Comparison of ENCODE assay signal across 16 cellular contexts in the genomic region with DNA sequence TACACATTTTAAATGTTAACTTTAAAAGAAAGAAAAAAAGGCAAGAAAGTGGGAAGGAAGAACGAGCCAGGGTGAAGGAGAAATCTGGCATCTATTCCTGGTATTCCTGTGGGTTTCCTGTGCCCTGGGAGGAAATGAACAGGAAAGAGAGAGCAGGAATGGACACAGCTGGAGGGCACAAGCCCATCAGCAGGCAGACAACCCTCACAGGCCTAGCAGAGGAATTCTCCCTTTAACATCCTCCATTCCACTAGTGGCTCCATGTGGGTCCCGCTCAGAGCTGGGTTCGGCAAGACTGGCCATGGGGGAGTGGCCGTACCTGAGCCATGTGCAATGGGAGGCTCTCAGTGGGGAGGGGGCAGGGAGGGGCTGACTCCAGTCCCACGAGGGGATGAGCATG. TPM values are rescaled to one million over a fixed set of nuclear protein-coding genes. Genes with fewer than 3 reads are reported as not detected.
DNase-seq lines count a peak whose midpoint lies in the region; ATAC-seq and TF ChIP-seq lines count a peak whose summit lies in the region.
"Had no signal": no experiment of that assay in that cellular context is flagged by ENCODE, and none has a peak within 500 bp of the region (broad histone marks: within the 10 kb centered on the region; RNA-seq: fewer than 3 reads in every experiment).

No MANE protein-coding gene starts in this region.

- H3K9me3 ChIP-seq in mammary epithelial cell (replicated peaks; ENCODE audit: insufficient read depth, low read length) (no peaks in the 10 kb centered on the region), mucosa of rectum (ENCODE audit: control insufficient read depth in 2 of 2, low read length in 2 of 2) (no peaks in the 10 kb centered on the region), tibial artery (no peaks in the 10 kb centered on the region), Karpas-422 (ENCODE audit: low read length) (no peaks in the 10 kb centered on the region)
- H3K9me3 ChIP-seq: prostate gland had no signal

- no TSS peak for BruUV-seq in MCF 10A (replicated peaks; lab: Mats Ljungman, UMichigan)
- BruUV-seq in mammary epithelial cell (replicated peaks; lab: Mats Ljungman, UMichigan): no TSS peak

- H3K79me2 ChIP-seq in mammary epithelial cell (ENCODE audit: insufficient read depth, low read length) (no peaks in the 10 kb centered on the region), Karpas-422 (ENCODE audit: low read length) (no peaks in the 10 kb centered on the region)

- no peaks in the 10 kb centered on the region for H4K20me1 ChIP-seq in mammary epithelial cell (ENCODE audit: insufficient read depth, low read length)
- H4K20me1 ChIP-seq in Karpas-422 (ENCODE audit: insufficient read depth, low read depth, low read length): no peaks in the 10 kb centered on the region

- no peaks in the 10 kb centered on the region for H3K9me3 Mint-ChIP-seq in MCF 10A (ENCODE audit: unreplicated experiment)
- no peaks in the 10 kb centered on the region for H3K9me3 Mint-ChIP-seq in central memory CD8-positive, alpha-beta T cell

- intact Hi-C loops in MCF 10A (cut with micrococcal nuclease): loop anchor here (5.0 kb wide), 1 partner anchor 42 kb away; no protein-coding TSS in a partner anchor
- intact Hi-C loops in mammary epithelial cell (cut with micrococcal nuclease): no loop called here
- intact Hi-C loops in tibial artery (cut with DNase I; ENCODE audit: low total_unique reads): no loop called here

- peaks cover 36% of the 10 kb centered on the region for H3K4me1 Mint-ChIP-seq in MCF 10A (ENCODE audit: insufficient read depth, unreplicated experiment)
- H3K4me1 Mint-ChIP-seq in central memory CD8-positive, alpha-beta T cell: peaks cover 89% of the 10 kb centered on the region

- POLR2A ChIA-PET in MCF 10A (lab: Yijun Ruan, JAX): interaction anchor here (0.6 kb wide), 1 partner anchor 21 kb away, joined by 4 read pairs; no protein-coding TSS in a partner anchor

- no peak for ATAC-seq in central memory CD8-positive, alpha-beta T cell (replicated peaks; ENCODE audit: extremely low read depth, poor library complexity, severe bottlenecking)

- no peaks in the 10 kb centered on the region for H3K27me3 Mint-ChIP-seq in MCF 10A (ENCODE audit: insufficient read depth, unreplicated experiment)
- H3K27me3 Mint-ChIP-seq in central memory CD8-positive, alpha-beta T cell: no peaks in the 10 kb centered on the region

- WGBS in mammary epithelial cell (ENCODE audit: low coverage, missing lambda C conversion rate): 100% methylated on average over 3 of the region's 5 CpGs

- peak overlapping the region; percentile 63 for H3K27ac Mint-ChIP-seq in MCF 10A (ENCODE audit: low read depth, unreplicated experiment)
- H3K27ac Mint-ChIP-seq in central memory CD8-positive, alpha-beta T cell (ENCODE audit: low read depth): peak overlapping the region; percentile 90

- H3K4me3 Mint-ChIP-seq in MCF 10A (ENCODE audit: unreplicated experiment): no peak overlapping the region
- H3K4me3 Mint-ChIP-seq in central memory CD8-positive, alpha-beta T cell: no peak overlapping the region

- CTCF ChIA-PET in MCF 10A (lab: Yijun Ruan, JAX): no interaction called here
- CTCF ChIA-PET in mammary epithelial cell (lab: Charles Lee; ENCODE audit: low non-redundant PET): no interaction called here

- peaks cover 62% of the 10 kb centered on the region for H3K4me1 ChIP-seq in mammary epithelial cell (ENCODE audit: insufficient read depth, low read length)
- H3K4me1 ChIP-seq in mucosa of rectum (ENCODE audit: control insufficient read depth in 2 of 2, insufficient read depth in 2 of 2, low read length in 2 of 2): peaks cover 58 to 66% of the 10 kb centered on the region in 2 donors
- H3K4me1 ChIP-seq in tibial artery: peaks cover 0 to 65% (median 47%) of the 10 kb centered on the region in 4 donors
- H3K4me1 ChIP-seq in Karpas-422 (ENCODE audit: low read length): peaks cover 21% of the 10 kb centered on the region

- dilution Hi-C loops in mammary epithelial cell (cut with HindIII; ENCODE audit: low sequenced_read_pairs): no loop called here

- H3K36me3 ChIP-seq in mammary epithelial cell (ENCODE audit: insufficient read depth, low read length) (no peaks in the 10 kb centered on the region), mucosa of rectum (ENCODE audit: control insufficient read depth in 2 of 2, insufficient read depth in 2 of 2, low read length in 2 of 2) (no peaks in the 10 kb centered on the region), tibial artery (peaks cover 4 to 39% (median 8%) of the 10 kb centered on the region in 3 donors), Karpas-422 (ENCODE audit: insufficient read depth, low read length) (no peaks in the 10 kb centered on the region)
- H3K36me3 ChIP-seq: prostate gland had no signal

- no peak overlapping the region for H2AFZ ChIP-seq in mammary epithelial cell (ENCODE audit: low read depth, low read length)
- H2AFZ ChIP-seq in Karpas-422 (ENCODE audit: low read length): no peak overlapping the region

- H3K36me3 Mint-ChIP-seq in MCF 10A (ENCODE audit: insufficient read depth, unreplicated experiment): peaks cover 22% of the 10 kb centered on the region
- H3K36me3 Mint-ChIP-seq in central memory CD8-positive, alpha-beta T cell (ENCODE audit: insufficient read depth): peaks cover 16% of the 10 kb centered on the region

- H3K9ac ChIP-seq in mammary epithelial cell (ENCODE audit: insufficient read depth, low read length) (no peak overlapping the region), mucosa of rectum (ENCODE audit: low read depth in 1 of 2, low read length in 2 of 2) (peak overlapping the region in 1 of 2 donors; percentile 2), Karpas-422 (ENCODE audit: low read length) (no peak overlapping the region)

- no peak overlapping the region for H3K4me2 ChIP-seq in mammary epithelial cell (ENCODE audit: insufficient read depth, low read depth, low read length)
- H3K4me2 ChIP-seq in Karpas-422 (ENCODE audit: low read depth, low read length, poor library complexity, severe bottlenecking): no peak overlapping the region

- H3K4me3 ChIP-seq in mammary epithelial cell (replicated peaks in 1 of 3; ENCODE audit: insufficient read depth in 1 of 3, low read depth in 2 of 3, low read length in 3 of 3) (no peak overlapping the region), mucosa of rectum (ENCODE audit: low read length in 2 of 2) (no peak overlapping the region), tibial artery (no peak overlapping the region), Karpas-422 (ENCODE audit: low read length) (no peak overlapping the region)
- H3K4me3 ChIP-seq: prostate gland had no signal

- TF ChIP-seq CTCF in MCF 10A (IDR thresholded peaks at IDR 0.05; ENCODE audit: unreplicated experiment) (no peak), mammary epithelial cell (conservative IDR thresholded peaks at IDR 0.05 in 1 of 2, IDR thresholded peaks at IDR 0.05 in 1 of 2; ENCODE audit: extremely low read depth in 1 of 2, insufficient read depth in 1 of 2, low read depth in 1 of 2, low read length in 2 of 2) (no peak), tibial artery (IDR thresholded peaks at IDR 0.05) (no peak)

- H3K27me3 ChIP-seq in mammary epithelial cell (ENCODE audit: insufficient read depth, low read length) (no peaks in the 10 kb centered on the region), mucosa of rectum (ENCODE audit: control insufficient read depth in 2 of 2, insufficient read depth in 2 of 2, low read length in 2 of 2) (no peaks in the 10 kb centered on the region), tibial artery (no peaks in the 10 kb centered on the region), Karpas-422 (ENCODE audit: low read length) (no peaks in the 10 kb centered on the region)

- H3K27ac ChIP-seq in mammary epithelial cell (ENCODE audit: insufficient read depth, low read depth, low read length) (no peak overlapping the region), mucosa of rectum (ENCODE audit: low read depth in 2 of 2, low read length in 2 of 2) (peak overlapping the region; percentile 60 to 90), tibial artery (peak overlapping the region; percentile 54 to 95), Karpas-422 (ENCODE audit: low read length) (no peak overlapping the region)

- H3K9me2 ChIP-seq in Karpas-422 (replicated peaks; ENCODE audit: insufficient read depth, low read length): no peaks in the 10 kb centered on the region

- no peak for DNase-seq in MCF 10A (ENCODE audit: unreplicated experiment)
- no peak for DNase-seq in mammary epithelial cell
- DNase-seq in central memory CD8-positive, alpha-beta T cell (ENCODE audit: low spot score in 2 of 2): no peak
- no peak for DNase-seq in tibial artery
- DNase-seq in iPS-NIHi7 (ENCODE audit: extremely low spot score): no peak
- DNase-seq in superior temporal gyrus (ENCODE audit: extremely low spot score): no peak
- DNase-seq in Karpas-422: no peak
- DNase-seq: central memory CD4-positive, alpha-beta T cell; GF-D8; islet precursor cell; NCI-H2171 treated with DMSO at 0.1 percent for 48 hours; RPMI8226 had no signal

- in situ Hi-C loops in mammary epithelial cell (cut with MboI; ENCODE audit: low sequenced_read_pairs in 2 of 2): no loop called here

RNA-seq across cellular contexts. Expression of a gene that starts 30.4 kb away (rescaled TPM):
- total RNA-seq in MCF 10A (2022) (31.2 and 38.2 TPM in 2 replicates), mammary epithelial cell (10 to 100 TPM; 34.4 to 41.2 TPM)
- 15.7 TPM for polyA plus RNA-seq in mammary epithelial cell
- 26.2 TPM for polyA minus RNA-seq in mammary epithelial cell
- 6.9 and 8.6 TPM in 2 replicates for total RNA-seq in Karpas-422 (2014; rRNA removed; shearing (Covaris generic); ENCODE audit: low replicate concordance)

RNA-seq across cellular contexts. Expression of a gene that starts 32.9 kb away (rescaled TPM):
- 41.3 and 57.8 TPM in 2 replicates for total RNA-seq in MCF 10A (2022)
- 10 to 100 TPM; 26.8 to 46.6 TPM for total RNA-seq in mammary epithelial cell
- polyA plus RNA-seq in mammary epithelial cell: 108 TPM
- 17.3 TPM for polyA minus RNA-seq in mammary epithelial cell
- total RNA-seq in Karpas-422 (2014; rRNA removed; shearing (Covaris generic); ENCODE audit: low replicate concordance): 61.3 and 76.0 TPM in 2 replicates

RNA-seq across cellular contexts. Expression of a gene that starts 46.8 kb away (rescaled TPM):
- total RNA-seq in MCF 10A (2022) (2.1 and 4.8 TPM in 2 replicates), mammary epithelial cell (1 to 10 TPM; 2.7 to 2.8 TPM)
- polyA plus RNA-seq in mammary epithelial cell: 1.5 TPM
- not detected for polyA minus RNA-seq in mammary epithelial cell
- total RNA-seq in Karpas-422 (2014; rRNA removed; shearing (Covaris generic); ENCODE audit: low replicate concordance): 0.61 and 5.8 TPM in 2 replicates

RNA-seq across cellular contexts. Expression of a gene that starts 59.8 kb away (rescaled TPM):
- total RNA-seq in MCF 10A (2022): not detected in 2 replicates
- not detected for total RNA-seq in mammary epithelial cell
- polyA plus RNA-seq in mammary epithelial cell: 0.08 TPM
- polyA minus RNA-seq in mammary epithelial cell: not detected
- total RNA-seq in Karpas-422 (2014; rRNA removed; shearing (Covaris generic); ENCODE audit: low replicate concordance): not detected in 2 replicates
- total RNA-seq: fibroblast of villous mesenchyme, urinary bladder had no signal
- polyA plus RNA-seq: urinary bladder had no signal

Comparison
In these comparisons a context has a peak if more than half of its experiments do, and no peak if none do; other contexts are left out.
1. H3K27ac ChIP-seq: peak in mucosa of rectum (2 of 2) and tibial artery (2 of 2); none in mammary epithelial cell (single experiment) and Karpas-422 (single experiment).